1 cellular context compared by ENCODE assay signal in genomic region chr6:46932526-46932925, GRCh38.
TF ChIP-seq lines count a peak whose summit lies in the region.

No MANE protein-coding gene starts in this region.

TF ChIP-seq in SK-N-SH, 30 proteins besides CTCF, POLR2A, EP300 and RAD21 (continued from another document):
- no peak for TF ChIP-seq REST (IDR thresholded peaks at IDR 0.05; ENCODE audit: low read depth, low read length)
- TF ChIP-seq TCF12 (IDR thresholded peaks at IDR 0.05): no peak
- TF ChIP-seq GABPA (IDR thresholded peaks at IDR 0.05; ENCODE audit: low read depth): no peak
- no peak for TF ChIP-seq ELF1 (IDR thresholded peaks at IDR 0.05)
- no peak for TF ChIP-seq RXRA (IDR thresholded peaks at IDR 0.05; ENCODE audit: borderline replicate concordance, low read depth)
- no peak for TF ChIP-seq MEF2A (IDR thresholded peaks at IDR 0.05; ENCODE audit: borderline replicate concordance, low read depth)
- no peak for TF ChIP-seq TAF1 (IDR thresholded peaks at IDR 0.05; ENCODE audit: borderline replicate concordance, low read depth, low read length)
- no peak for TF ChIP-seq EZH2phosphoT487 (IDR thresholded peaks at IDR 0.05; ENCODE audit: borderline replicate concordance, low read depth)
- no peak for TF ChIP-seq FOXJ3 (CRISPR knock-in tag; IDR thresholded peaks at IDR 0.05)
- TF ChIP-seq CHD2 (IDR thresholded peaks at IDR 0.05; ENCODE audit: low read length, partially characterized antibody): no peak
- TF ChIP-seq IRF3 (IDR thresholded peaks at IDR 0.05; ENCODE audit: low read depth, low read length): no peak
- TF ChIP-seq MXI1 (IDR thresholded peaks at IDR 0.05; ENCODE audit: low read depth, low read length): no peak
- TF ChIP-seq RCOR1 (IDR thresholded peaks at IDR 0.05; ENCODE audit: low read length): no peak
- TF ChIP-seq TEAD4 (IDR thresholded peaks at IDR 0.05; ENCODE audit: borderline replicate concordance, insufficient read depth): no peak
- TF ChIP-seq POLR2AphosphoS5 (IDR thresholded peaks at IDR 0.05; ENCODE audit: low read depth, low read length): no peak
- TF ChIP-seq NRF1 (IDR thresholded peaks at IDR 0.05; ENCODE audit: low read depth, low read length): no peak
- no peak for TF ChIP-seq USF1 (IDR thresholded peaks at IDR 0.05; ENCODE audit: borderline replicate concordance, low read depth)
